Comparison of ENCODE assay signal across 11 cellular contexts in the genomic region with DNA sequence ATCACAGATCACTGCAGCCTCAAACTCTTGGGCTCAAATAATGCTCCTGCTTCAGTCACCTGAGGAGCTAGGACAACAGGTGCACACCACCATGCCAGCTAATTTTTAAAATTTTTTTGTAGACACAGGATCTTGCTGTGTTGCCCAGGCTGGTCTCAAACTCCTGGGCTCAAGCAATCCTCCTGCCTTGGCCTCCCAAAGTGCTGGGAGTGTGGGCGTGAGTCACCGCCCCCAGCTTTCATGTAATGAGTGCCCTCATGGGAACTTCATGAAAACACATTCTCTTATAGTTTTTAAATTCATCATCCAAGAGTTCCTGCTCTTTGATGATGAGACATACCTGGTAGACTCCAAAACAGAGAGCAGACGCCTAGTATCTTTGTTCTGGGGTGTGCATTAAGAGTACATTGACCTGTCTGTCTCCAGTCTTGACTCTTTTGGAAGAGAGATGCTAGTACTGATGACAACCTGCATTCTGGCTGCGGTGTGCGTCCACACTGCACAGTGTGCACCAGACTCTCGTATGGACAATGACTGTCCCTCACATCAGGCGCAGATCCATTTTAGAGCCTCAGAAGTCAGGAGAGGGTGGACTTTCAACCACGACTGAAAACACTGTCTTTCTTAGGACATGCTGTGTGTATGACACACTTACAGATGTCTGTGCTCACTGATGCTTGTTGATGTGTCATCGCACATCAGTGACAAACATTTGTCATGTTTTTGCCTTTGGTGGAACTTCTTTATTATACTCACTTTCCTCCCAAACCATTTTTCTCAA. TPM values are rescaled to one million over a fixed set of nuclear protein-coding genes. Genes with fewer than 3 reads are reported as not detected.
DNase-seq lines count a peak whose midpoint lies in the region; ATAC-seq, FAIRE-seq and TF ChIP-seq lines count a peak whose summit lies in the region.
"Had no signal": no experiment of that assay in that cellular context is flagged by ENCODE, and none has a peak within 500 bp of the region (broad histone marks: within the 10 kb centered on the region; RNA-seq: fewer than 3 reads in every experiment).

No MANE protein-coding gene starts in this region.

- no peak for FAIRE-seq in kidney (lab: Jason Lieb, UNC)

- WGBS in heart left ventricle, 4 donors: 79 to 84% (median 82%) methylated on average over 8 to 9 of the region's 9 CpGs
- 62 to 81% methylated on average over 4 to 9 of the region's 9 CpGs for WGBS in transverse colon (ENCODE audit: low coverage in 1 of 2), 2 donors

- no peak for TF ChIP-seq CTCF in heart left ventricle (IDR thresholded peaks at IDR 0.05)
- TF ChIP-seq CTCF in kidney (IDR thresholded peaks at IDR 0.05; ENCODE audit: borderline replicate concordance, extremely low read depth, insufficient read depth): no peak
- no peak for TF ChIP-seq CTCF in transverse colon (IDR thresholded peaks at IDR 0.05)

- in situ Hi-C loops in transverse colon (cut with MboI; ENCODE audit: low pct_ligation_motif_present in 1 of 4, low pct_unique_long_range_greater_than_20kb in 1 of 4, low sequenced_read_pairs in 3 of 4): no loop called here

- H3K4me3 ChIP-seq in heart left ventricle: peak overlapping the region in 8 of 12 donors; percentile 58 to 89 (median 62)
- peak overlapping the region in 1 of 2 donors; percentile 10 for H3K4me3 ChIP-seq in kidney (ENCODE audit: low read length in 2 of 2)
- peak overlapping the region in 1 of 4 donors; percentile 56 for H3K4me3 ChIP-seq in transverse colon

- DNase-seq in heart left ventricle (no peak), Right ventricle myocardium inferior (ENCODE audit: missing footprints) (no peak), kidney (peak; percentile 22), transverse colon (no peak), amygdala (lab: John Stamatoyannopoulos, UW) (no peak)
- DNase-seq in activated CD4-positive, alpha-beta T cell treated with anti-CD3 and anti-CD28 coated beads, Interleukin-2, amount 50 U/mL, for 48 hours: peak; percentile 69 to 78
- DNase-seq: IMR-90, mesendoderm had no signal

- H3K27ac ChIP-seq in heart left ventricle (peak overlapping the region in 6 of 12 donors; percentile 69 to 96 (median 78)), kidney (ENCODE audit: low read depth in 2 of 2, low read length in 2 of 2) (no peak overlapping the region), transverse colon (peak overlapping the region; percentile 63 to 72 (median 70))

- TF ChIP-seq POLR2A in heart left ventricle (IDR thresholded peaks at IDR 0.05) (no peak), transverse colon (IDR thresholded peaks at IDR 0.05) (no peak)

- H3K4me1 ChIP-seq in heart left ventricle: peaks cover 0 to 74% (median 8%) of the 10 kb centered on the region in 12 donors
- H3K4me1 ChIP-seq in kidney (ENCODE audit: control insufficient read depth in 1 of 2, insufficient read depth in 1 of 2, low read depth in 1 of 2, low read length in 2 of 2): peaks cover 0 to 9% of the 10 kb centered on the region in 2 donors
- peaks cover 0 to 20% (median 3%) of the 10 kb centered on the region in 4 donors for H3K4me1 ChIP-seq in transverse colon

- intact Hi-C loops in heart left ventricle (cut with DNase I): loop anchor here in 3 of 10 donors (5.0 kb wide), 2 partner anchors 36 to 46 kb away; no protein-coding TSS in a partner anchor
- intact Hi-C loops in Right ventricle myocardium inferior (cut with DNase I): no loop called here
- intact Hi-C loops in kidney (cut with DNase I): no loop called here
- intact Hi-C loops in transverse colon (cut with DNase I; ENCODE audit: low total_unique reads): no loop called here

- ATAC-seq in heart left ventricle: no peak
- no peak for ATAC-seq in Right ventricle myocardium inferior
- no peak for ATAC-seq in GM21619 (IDR thresholded peaks at IDR 0.05; ENCODE audit: unreplicated experiment)
- ATAC-seq in GM21737 (IDR thresholded peaks at IDR 0.05; ENCODE audit: unreplicated experiment): no peak
- ATAC-seq: esophagus mucosa had no signal

- H3K9ac ChIP-seq in kidney (ENCODE audit: low read length in 2 of 2): no peak overlapping the region

- H3K27me3 ChIP-seq in heart left ventricle: peaks cover 0 to 29% (median 0%) of the 10 kb centered on the region in 9 donors
- H3K27me3 ChIP-seq in transverse colon: peaks cover 19% of the 10 kb centered on the region

- H3K36me3 ChIP-seq in heart left ventricle (peaks cover 0 to 28% (median 0%) of the 10 kb centered on the region in 9 donors), kidney (ENCODE audit: control insufficient read depth in 1 of 2, insufficient read depth in 2 of 2, low read length in 2 of 2) (no peaks in the 10 kb centered on the region), transverse colon (no peaks in the 10 kb centered on the region)

- no peaks in the 10 kb centered on the region for H3K9me3 ChIP-seq in heart left ventricle
- no peaks in the 10 kb centered on the region for H3K9me3 ChIP-seq in kidney (ENCODE audit: control insufficient read depth in 1 of 2, low read length in 2 of 2)
- H3K9me3 ChIP-seq in transverse colon: no peaks in the 10 kb centered on the region

- TF ChIP-seq EP300 in transverse colon (IDR thresholded peaks at IDR 0.05; ENCODE audit: low read depth): no peak

RNA-seq across cellular contexts. Expression of a gene that starts 2.0 kb away (rescaled TPM):
- total RNA-seq in heart left ventricle: 10 to 100 TPM in 1 of 9 donors, 1 to 10 TPM in 8; 2.1 to 23.8 (median 3.4) TPM
- polyA plus RNA-seq in heart left ventricle: 1 to 10 TPM; 1.4 to 2.6 TPM
- 3.1 TPM for total RNA-seq in Right ventricle myocardium inferior
- total RNA-seq in kidney: 11.6 TPM
- polyA plus RNA-seq in kidney (ENCODE audit: insufficient read depth, low read depth, low replicate concordance): 2.0 TPM
- 1 to 10 TPM in 2 of 4 donors, not detected in 2; 2.5 to 3.7 TPM for total RNA-seq in transverse colon
- total RNA-seq: IMR-90 had no signal

Comparison
In these comparisons a context has a peak if more than half of its experiments do, and no peak if none do; other contexts are left out.
1. DNase-seq: peak in activated CD4-positive, alpha-beta T cell treated with anti-CD3 and anti-CD28 coated beads, Interleukin-2, amount 50 U/mL, for 48 hours (2 of 2) and kidney (single experiment); none in heart left ventricle (0 of 5), Right ventricle myocardium inferior (single experiment), transverse colon (single experiment) and amygdala (0 of 56).
2. H3K27ac ChIP-seq: peak in transverse colon (4 of 4); none in kidney (0 of 2).